Comparison of ENCODE assay signal across 9 cellular contexts in genomic region chr4:84503495-84504437, GRCh38. TPM values are rescaled to one million over a fixed set of nuclear protein-coding genes. Genes with fewer than 3 reads are reported as not detected.
DNase-seq lines count a peak whose midpoint lies in the region; ATAC-seq, FAIRE-seq and TF ChIP-seq lines count a peak whose summit lies in the region.
"Had no signal": no experiment of that assay in that cellular context is flagged by ENCODE, and none has a peak within 500 bp of the region (broad histone marks: within the 10 kb centered on the region; RNA-seq: fewer than 3 reads in every experiment).

No MANE protein-coding gene starts in this region.

- no peak overlapping the region for H3K9ac ChIP-seq in IMR-90 (ENCODE audit: low read depth, low read length)
- H3K9ac ChIP-seq in OCI-LY1 (ENCODE audit: low read length): no peak overlapping the region
- H3K9ac ChIP-seq in HepG2 (ENCODE audit: insufficient read depth, low read depth, low read length): no peak overlapping the region

- BruUV-seq in IMR-90 (replicated peaks; lab: Mats Ljungman, UMichigan) (no TSS peak), HepG2 (replicated peaks; lab: Mats Ljungman, UMichigan) (no TSS peak)

- in situ Hi-C loops in IMR-90 (cut with MboI; ENCODE audit: low sequenced_read_pairs) (loop anchor here (10.0 to 25.0 kb wide), 3 partner anchors 729 to 991 kb away; no protein-coding TSS in a partner anchor), HepG2 (cut with HindIII; ENCODE audit: extremely low pct_ligation_motif_present, low pct_unique_long_range_greater_than_20kb) (no loop called here)

- H2BK20ac ChIP-seq in IMR-90 (ENCODE audit: low read depth, low read length): no peak overlapping the region

- H3K79me2 ChIP-seq in OCI-LY1 (ENCODE audit: insufficient read depth, low read length) (no peaks in the 10 kb centered on the region), HepG2 (ENCODE audit: insufficient read depth, low read length) (no peaks in the 10 kb centered on the region)

- no peak overlapping the region for H3K14ac ChIP-seq in IMR-90 (replicated peaks; ENCODE audit: low read depth, low read length)

- H3K9me1 ChIP-seq in IMR-90 (ENCODE audit: insufficient read depth, low read length): no peaks in the 10 kb centered on the region

- WGBS in IMR-90 (ENCODE audit: extremely low coverage in 2 of 2, insufficient read length in 1 of 2), 2 experiments: no CpG with 5 or more reads among the region's 19 CpGs
- WGBS in HepG2 (ENCODE audit: low lambda C conversion rate): 20% methylated on average over 19 of the region's 19 CpGs

- no peak overlapping the region for H3K23ac ChIP-seq in IMR-90 (ENCODE audit: low read depth, low read length)

- dilution Hi-C loops in IMR-90 (cut with HindIII; ENCODE audit: low sequenced_read_pairs, unreplicated experiment): no loop called here

- H4K5ac ChIP-seq in IMR-90 (ENCODE audit: low read depth, low read length): no peak overlapping the region

- intact Hi-C loops in IMR-90 (cut with micrococcal nuclease) (loop anchor here (1.0 to 10.0 kb wide), 3 partner anchors 249 to 859 kb away; no protein-coding TSS in a partner anchor), HepG2 (cut with micrococcal nuclease; ENCODE audit: unreplicated experiment) (loop anchor here (1.0 to 2.0 kb wide), 3 partner anchors 33 to 859 kb away; no protein-coding TSS in a partner anchor)

- H3K27me3 ChIP-seq in IMR-90 (ENCODE audit: control insufficient read depth, insufficient read depth, low read length) (peaks cover 52% of the 10 kb centered on the region), OCI-LY1 (ENCODE audit: insufficient read depth, low read length) (no peaks in the 10 kb centered on the region), HepG2 (ENCODE audit: control insufficient read depth in 1 of 2, insufficient read depth in 2 of 2, low read length in 2 of 2) (peaks cover 4 to 50% of the 10 kb centered on the region in 2 experiments; a peak in 4 of 5 replicates)

- peaks cover 86% of the 10 kb centered on the region for H3K27me3 Mint-ChIP-seq in central memory CD8-positive, alpha-beta T cell
- peaks cover 77% of the 10 kb centered on the region for H3K27me3 Mint-ChIP-seq in activated CD4-positive, alpha-beta memory T cell treated with anti-CD3 and anti-CD28 coated beads, Interleukin-2, amount 10 ng/mL, durations not matched to agents 7 days and 5 days

- no peak overlapping the region for H3K4ac ChIP-seq in IMR-90 (ENCODE audit: low read depth, low read length)

- H3K4me3 ChIP-seq in IMR-90 (ENCODE audit: insufficient read depth, low read depth, low read length): no peak overlapping the region
- no peak overlapping the region for H3K4me3 ChIP-seq in OCI-LY1 (ENCODE audit: low read depth, low read length, poor library complexity, severe bottlenecking)
- no peak overlapping the region for H3K4me3 ChIP-seq in HepG2 (replicated peaks in 1 of 3; ENCODE audit: insufficient read depth in 1 of 3, low read depth in 2 of 3, low read length in 3 of 3)

- H3K4me1 ChIP-seq in IMR-90 (ENCODE audit: control insufficient read depth, insufficient read depth, low read length) (no peaks in the 10 kb centered on the region), OCI-LY1 (ENCODE audit: insufficient read depth, low read length, severe bottlenecking) (no peaks in the 10 kb centered on the region), HepG2 (ENCODE audit: insufficient read depth, low read length) (0 out of 2 replicates have a peak, but pooled peaks cover 2% of the 10 kb centered on the region)

- no peak overlapping the region for H2BK15ac ChIP-seq in IMR-90 (ENCODE audit: low read depth, low read length)

- POLR2A ChIA-PET in IMR-90 (lab: Charles Lee; ENCODE audit: unreplicated experiment) (no interaction called here), HepG2 (lab: Yijun Ruan, JAX) (no interaction called here)
- POLR2A ChIA-PET in activated CD4-positive, alpha-beta memory T cell treated with anti-CD3 and anti-CD28 coated beads, Interleukin-2, amount 10 ng/mL, durations not matched to agents 7 days and 5 days (lab: Charles Lee): no interaction called here

- H3K4me3 Mint-ChIP-seq in central memory CD8-positive, alpha-beta T cell: no peak overlapping the region
- H3K4me3 Mint-ChIP-seq in activated CD4-positive, alpha-beta memory T cell treated with anti-CD3 and anti-CD28 coated beads, Interleukin-2, amount 10 ng/mL, durations not matched to agents 7 days and 5 days: no peak overlapping the region

- no peak overlapping the region for H3K4me2 ChIP-seq in IMR-90 (ENCODE audit: low read depth, low read length)
- no peak overlapping the region for H3K4me2 ChIP-seq in OCI-LY1 (ENCODE audit: low read length)
- H3K4me2 ChIP-seq in HepG2 (ENCODE audit: low read depth, low read length): no peak overlapping the region

- no peaks in the 10 kb centered on the region for H3K79me1 ChIP-seq in IMR-90 (ENCODE audit: low read depth in 1 of 2, low read length in 2 of 2)

- peaks cover 8% of the 10 kb centered on the region for H3K4me1 Mint-ChIP-seq in central memory CD8-positive, alpha-beta T cell
- peaks cover 10% of the 10 kb centered on the region for H3K4me1 Mint-ChIP-seq in activated CD4-positive, alpha-beta memory T cell treated with anti-CD3 and anti-CD28 coated beads, Interleukin-2, amount 10 ng/mL, durations not matched to agents 7 days and 5 days

- no peak overlapping the region for H4K91ac ChIP-seq in IMR-90 (ENCODE audit: insufficient read depth, low read depth, low read length)

- no peak overlapping the region for H4K8ac ChIP-seq in IMR-90 (ENCODE audit: low read depth in 2 of 2, low read length in 2 of 2)

- H3K9me2 ChIP-seq in OCI-LY1 (ENCODE audit: low read depth, low read length): no peaks in the 10 kb centered on the region

- peaks cover 2% of the 10 kb centered on the region for H3K36me3 Mint-ChIP-seq in central memory CD8-positive, alpha-beta T cell (ENCODE audit: insufficient read depth)
- peaks cover 3% of the 10 kb centered on the region for H3K36me3 Mint-ChIP-seq in activated CD4-positive, alpha-beta memory T cell treated with anti-CD3 and anti-CD28 coated beads, Interleukin-2, amount 10 ng/mL, durations not matched to agents 7 days and 5 days (ENCODE audit: low read depth)

- H3F3A ChIP-seq in OCI-LY1 (ENCODE audit: insufficient read depth, low read length): no peaks in the 10 kb centered on the region

- peak; percentile 75 for TF ChIP-seq RAD21 in IMR-90 (IDR thresholded peaks at IDR 0.05; ENCODE audit: low read length)
- TF ChIP-seq RAD21 in HepG2 (CRISPR knock-in tag; IDR thresholded peaks at IDR 0.05): peak; percentile 47; the same call in 1 of the 2 replicates

- H3K56ac ChIP-seq in IMR-90 (ENCODE audit: extremely low read depth, insufficient read depth, low read length): no peak overlapping the region

- H3K18ac ChIP-seq in IMR-90 (ENCODE audit: low read depth, low read length): no peak overlapping the region

- no peak overlapping the region for H2AK5ac ChIP-seq in IMR-90 (ENCODE audit: low read depth, low read length)

- no peak for TF ChIP-seq EP300 in HepG2 (IDR thresholded peaks at IDR 0.05; ENCODE audit: low read depth in 2 of 2, low read length in 2 of 2)
- no peak for TF ChIP-seq EP300 in HepG2 (CRISPR knock-in tag; IDR thresholded peaks at IDR 0.05; ENCODE audit: borderline replicate concordance)

- no peak overlapping the region for H2BK5ac ChIP-seq in IMR-90 (ENCODE audit: low read depth, low read length, poor library complexity, severe bottlenecking)

- FAIRE-seq in HepG2 (lab: Jason Lieb, UNC): peak; percentile 86

- no peak overlapping the region for H2AFZ ChIP-seq in IMR-90 (replicated peaks; ENCODE audit: low read length, poor library complexity)
- H2AFZ ChIP-seq in OCI-LY1 (ENCODE audit: low read length): no peak overlapping the region
- no peak overlapping the region for H2AFZ ChIP-seq in HepG2 (ENCODE audit: low read length)

- no peak overlapping the region for H3K27ac ChIP-seq in IMR-90 (ENCODE audit: insufficient read depth, low read length)
- no peak overlapping the region for H3K27ac ChIP-seq in OCI-LY1 (ENCODE audit: low read depth, low read length, poor library complexity, severe bottlenecking)
- H3K27ac ChIP-seq in HepG2 (ENCODE audit: extremely low read length, insufficient read depth, low read length): no peak overlapping the region

- no peaks in the 10 kb centered on the region for H3K9me3 Mint-ChIP-seq in central memory CD8-positive, alpha-beta T cell
- H3K9me3 Mint-ChIP-seq in activated CD4-positive, alpha-beta memory T cell treated with anti-CD3 and anti-CD28 coated beads, Interleukin-2, amount 10 ng/mL, durations not matched to agents 7 days and 5 days: no peaks in the 10 kb centered on the region

- H2AK9ac ChIP-seq in IMR-90 (replicated peaks; ENCODE audit: low read depth, low read length, poor library complexity): no peak overlapping the region

- TF ChIP-seq CTCF in IMR-90 (conservative IDR thresholded peaks at IDR 0.05; ENCODE audit: low read depth, low read length): peak; percentile 72
- TF ChIP-seq CTCF in OCI-LY1 (IDR thresholded peaks at IDR 0.05; ENCODE audit: low read length): peak; percentile 74
- peak; percentile 82 for TF ChIP-seq CTCF in HepG2 (CRISPR knock-in tag; IDR thresholded peaks at IDR 0.05)

- no peaks in the 10 kb centered on the region for H4K20me1 ChIP-seq in IMR-90 (ENCODE audit: insufficient read depth, low read length)
- H4K20me1 ChIP-seq in OCI-LY1 (ENCODE audit: insufficient read depth, low read length): no peaks in the 10 kb centered on the region
- no peaks in the 10 kb centered on the region for H4K20me1 ChIP-seq in HepG2 (ENCODE audit: insufficient read depth, low read length)

- CTCF ChIA-PET in IMR-90 (lab: Yijun Ruan, JAX) (interaction anchor here (0.6 to 1.5 kb wide), 5 partner anchors 9 to 859 kb away, joined by 3 to 4 read pairs (median 3); no protein-coding TSS in a partner anchor), HepG2 (lab: Yijun Ruan, JAX; ENCODE audit: low intra/inter-chr PET ratio, low total read pairs) (interaction anchor here (0.8 to 1.7 kb wide), 3 partner anchors 34 to 859 kb away, joined by 4 to 10 read pairs (median 8); no protein-coding TSS in a partner anchor)
- CTCF ChIA-PET in activated CD4-positive, alpha-beta memory T cell treated with anti-CD3 and anti-CD28 coated beads, Interleukin-2, amount 10 ng/mL, durations not matched to agents 7 days and 5 days (lab: Charles Lee): interaction anchor here (0.7 kb wide), 1 partner anchor 75 kb away, joined by 3 read pairs; no protein-coding TSS in a partner anchor

- DNase-seq in activated CD4-positive, alpha-beta T cell treated with anti-CD3 and anti-CD28 coated beads for 48 hours: peak; percentile 35
- DNase-seq in activated CD4-positive, alpha-beta T cell treated with anti-CD3 and anti-CD28 coated beads, Interleukin-2, amount 50 U/mL, for 4 hours: no peak
- peak; percentile 66 for DNase-seq in IMR-90
- no peak for DNase-seq in central memory CD8-positive, alpha-beta T cell (ENCODE audit: low spot score in 2 of 2)
- DNase-seq in HepG2 (ENCODE audit: low spot score): peak; percentile 46
- DNase-seq in activated CD4-positive, alpha-beta memory T cell treated with anti-CD3 and anti-CD28 coated beads, Interleukin-2, amount 10 ng/mL, durations not matched to agents 7 days and 5 days: no peak

- H3K27ac Mint-ChIP-seq in central memory CD8-positive, alpha-beta T cell (ENCODE audit: low read depth): no peak overlapping the region
- H3K27ac Mint-ChIP-seq in activated CD4-positive, alpha-beta memory T cell treated with anti-CD3 and anti-CD28 coated beads, Interleukin-2, amount 10 ng/mL, durations not matched to agents 7 days and 5 days: no peak overlapping the region

- no peak overlapping the region for H2BK120ac ChIP-seq in IMR-90 (ENCODE audit: low read depth, low read length)

- H3K36me3 ChIP-seq in IMR-90 (ENCODE audit: control insufficient read depth, insufficient read depth, low read length) (no peaks in the 10 kb centered on the region), OCI-LY1 (ENCODE audit: insufficient read depth, low read length) (no peaks in the 10 kb centered on the region), HepG2 (replicated peaks in 1 of 2; ENCODE audit: control insufficient read depth in 1 of 2, insufficient read depth in 2 of 2, low read length in 2 of 2) (no peaks in the 10 kb centered on the region)

- H3K9me3 ChIP-seq in IMR-90 (ENCODE audit: control insufficient read depth, insufficient read depth, low read length) (peaks cover 10% of the 10 kb centered on the region), OCI-LY1 (ENCODE audit: low read length) (no peaks in the 10 kb centered on the region), HepG2 (ENCODE audit: low read length) (no peaks in the 10 kb centered on the region)

- no peak for TF ChIP-seq POLR2A in IMR-90 (IDR thresholded peaks at IDR 0.05; ENCODE audit: low read depth, low read length)
- TF ChIP-seq POLR2A in HepG2 (IDR thresholded peaks at IDR 0.05; ENCODE audit: insufficient read depth in 1 of 2, low read depth in 2 of 2, low read length in 2 of 2): no peak

- ATAC-seq in GM21619 (IDR thresholded peaks at IDR 0.05; ENCODE audit: unreplicated experiment) (peak; percentile 81), IMR-90 (ENCODE audit: low read depth) (peak; percentile 89), HepG2 (peak; percentile 98)
- ATAC-seq in central memory CD8-positive, alpha-beta T cell (replicated peaks; ENCODE audit: extremely low read depth, poor library complexity, severe bottlenecking): peak; percentile 36

RNA-seq across cellular contexts. Expression of gene NKX6-1, which starts 4.7 kb away (rescaled TPM):
- total RNA-seq in IMR-90 (2012; rRNA removed) (under 0.01 TPM in 1 of 2 replicates, not detected in the other), HepG2 (2016; rRNA removed; fragmentation: Illumina TruSeq; extraction: Trizol) (not detected in 2 replicates)
- polyA plus RNA-seq in IMR-90 (2012; rRNA removed) (0.17 and 0.24 TPM in 2 replicates), HepG2 (2011; rRNA removed) (not detected in 2 replicates)
- 0.10 and 0.25 TPM in 2 replicates for polyA plus RNA-seq in IMR-90 (2012; cell fraction: cytosol; rRNA removed)
- polyA plus RNA-seq in IMR-90 (2012; cell fraction: nucleus; rRNA removed; ENCODE audit: low replicate concordance): 0.17 and 0.22 TPM in 2 replicates
- total RNA-seq in HepG2 (2016; cell fraction: cytosol; rRNA removed; fragmentation: Illumina TruSeq; extraction: Trizol; ENCODE audit: low read depth): not detected in 2 replicates
- total RNA-seq in HepG2 (2016; cell fraction: insoluble cytoplasmic fraction; rRNA removed; fragmentation: Illumina TruSeq; extraction: Trizol): not detected in 2 replicates
- not detected in 2 replicates for total RNA-seq in HepG2 (2016; cell fraction: membrane; rRNA removed; fragmentation: Illumina TruSeq; extraction: Trizol)
- total RNA-seq in HepG2 (2016; cell fraction: nucleus; rRNA removed; fragmentation: Illumina TruSeq; extraction: Trizol): not detected in 2 replicates
- not detected in 2 replicates for polyA plus RNA-seq in HepG2 (2011; cell fraction: cytosol; rRNA removed)
- not detected in 2 replicates for polyA plus RNA-seq in HepG2 (2011; cell fraction: nucleus; rRNA removed)
- not detected in 2 replicates for polyA plus RNA-seq in HepG2 (2012)
- not detected in 2 replicates for polyA plus RNA-seq in HepG2 (2016; cell fraction: cytosol; fragmentation: Illumina TruSeq; extraction: Trizol; ENCODE audit: low read depth)
- not detected in 2 replicates for polyA plus RNA-seq in HepG2 (2016; cell fraction: insoluble cytoplasmic fraction; fragmentation: Illumina TruSeq; extraction: Trizol; ENCODE audit: low read depth)
- polyA plus RNA-seq in HepG2 (2016; cell fraction: membrane; fragmentation: Illumina TruSeq; extraction: Trizol; ENCODE audit: low read depth): not detected in 2 replicates
- not detected in 2 replicates for polyA plus RNA-seq in HepG2 (2016; cell fraction: nucleus; fragmentation: Illumina TruSeq; extraction: Trizol; ENCODE audit: insufficient read depth, low read depth)
- polyA minus RNA-seq in HepG2 (2011; rRNA and poly(A)+ RNA removed; ENCODE audit: low replicate concordance): not detected in 2 replicates
- polyA minus RNA-seq in HepG2 (2011; cell fraction: cytosol; rRNA and poly(A)+ RNA removed): not detected in 2 replicates
- polyA minus RNA-seq in HepG2 (2011; cell fraction: nucleus; rRNA and poly(A)+ RNA removed): not detected in 2 replicates
- not detected for total RNA-seq in activated CD4-positive, alpha-beta memory T cell treated with anti-CD3 and anti-CD28 coated beads, Interleukin-2, amount 10 ng/mL, durations not matched to agents 7 days and 5 days
- total RNA-seq: CD4-positive, alpha-beta memory T cell had no signal
- polyA plus RNA-seq: CD4-positive, alpha-beta memory T cell had no signal

Comparison
In these comparisons a context has a peak if more than half of its experiments do, and no peak if none do; other contexts are left out.
1. DNase-seq: peak in activated CD4-positive, alpha-beta T cell treated with anti-CD3 and anti-CD28 coated beads for 48 hours (single experiment), IMR-90 (single experiment) and HepG2 (single experiment); none in activated CD4-positive, alpha-beta T cell treated with anti-CD3 and anti-CD28 coated beads, Interleukin-2, amount 50 U/mL, for 4 hours (0 of 2), central memory CD8-positive, alpha-beta T cell (0 of 2) and activated CD4-positive, alpha-beta memory T cell treated with anti-CD3 and anti-CD28 coated beads, Interleukin-2, amount 10 ng/mL, durations not matched to agents 7 days and 5 days (single experiment).
2. ATAC-seq: peak in every context shown above with its lines; median percentile 98 in HepG2; 89 in IMR-90; 81 in GM21619; 36 in central memory CD8-positive, alpha-beta T cell.
3. Peak in every context shown above with its lines, with median percentiles within 50 percentile points of each other: CTCF ChIP-seq.